9 cellular contexts compared by ENCODE assay signal in the genomic region with DNA sequence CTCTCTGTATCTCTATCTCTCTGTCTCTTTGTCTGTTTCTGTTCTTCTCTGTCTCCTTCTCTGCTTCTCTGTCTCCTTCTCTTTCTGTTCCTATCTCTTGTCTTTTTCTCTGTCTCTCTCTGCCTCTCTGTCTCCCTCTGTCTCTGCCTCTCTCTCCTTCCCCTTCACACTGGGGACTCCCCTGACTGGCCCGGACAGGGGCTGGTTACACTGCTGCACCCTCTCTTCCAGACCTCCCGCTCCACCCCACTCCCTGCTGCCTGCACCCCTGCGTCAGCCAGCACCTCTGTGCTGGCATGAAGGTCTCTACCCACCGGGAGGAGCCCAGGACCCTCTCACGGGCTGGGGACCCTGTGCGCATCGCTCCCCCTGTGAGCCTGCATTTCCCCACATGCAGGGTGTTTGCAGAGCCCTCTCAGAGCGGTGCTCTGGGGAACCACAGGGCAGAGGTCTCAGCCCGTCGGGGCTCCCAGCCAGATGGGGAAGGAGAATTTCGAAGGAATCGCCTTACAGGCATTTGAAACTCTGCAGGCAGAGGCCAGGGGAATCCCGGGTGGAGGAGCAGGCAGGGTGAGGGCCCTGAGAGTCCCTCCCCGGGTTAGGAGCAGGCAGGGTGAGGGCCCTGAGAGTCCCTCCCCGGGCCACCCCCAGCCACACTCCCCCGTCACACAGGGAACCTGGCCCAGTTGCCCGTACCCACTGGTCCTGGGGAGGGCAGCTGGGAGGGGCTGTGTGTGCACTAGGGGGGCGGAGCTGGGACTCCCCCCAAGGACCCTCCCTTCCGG. TPM values are rescaled to one million over a fixed set of nuclear protein-coding genes. Genes with fewer than 3 reads are reported as not detected.
DNase-seq lines count a peak whose midpoint lies in the region; ATAC-seq and TF ChIP-seq lines count a peak whose summit lies in the region.
"Had no signal": no experiment of that assay in that cellular context is flagged by ENCODE, and none has a peak within 500 bp of the region (broad histone marks: within the 10 kb centered on the region; RNA-seq: fewer than 3 reads in every experiment).

No MANE protein-coding gene starts in this region.

- TF ChIP-seq CTCF in activated B cell treated with CpG ODN at 0.5 μM for 24 hours (IDR thresholded peaks at IDR 0.05) (no peak), natural killer cell (IDR thresholded peaks at IDR 0.05) (no peak), dorsolateral prefrontal cortex (IDR thresholded peaks at IDR 0.05 in 54 of 56, conservative IDR thresholded peaks at IDR 0.05 in 2 of 56; ENCODE audit: low read depth in 1 of 56, partially characterized antibody in 56 of 56) (no peak)

- H3K4me1 Mint-ChIP-seq in activated B cell treated with CpG ODN at 0.5 μM for 24 hours, result peaks cover 62% of the 10 kb centered on the region
- H3K4me1 Mint-ChIP-seq in natural killer cell, result peaks cover 0 to 5% of the 10 kb centered on the region in 2 donors

- ATAC-seq in HG02588 (IDR thresholded peaks at IDR 0.05; ENCODE audit: unreplicated experiment) (peak; percentile 34), activated B cell treated with CpG ODN at 0.5 μM for 24 hours (ENCODE audit: low read depth) (peak; percentile 68), natural killer cell (peak; percentile 44 to 54 (median 52))

- H3K27me3 ChIP-seq in dorsolateral prefrontal cortex, result peaks cover 0 to 78% (median 57%) of the 10 kb centered on the region in 45 donors

- H3K36me3 Mint-ChIP-seq in activated B cell treated with CpG ODN at 0.5 μM for 24 hours (ENCODE audit: low read depth) (no peaks in the 10 kb centered on the region), natural killer cell (no peaks in the 10 kb centered on the region)

- H3K27ac ChIP-seq in dorsolateral prefrontal cortex, result no peak overlapping the region
- H3K27ac ChIP-seq: epithelial cell of prostate had no signal

- intact Hi-C loops in activated B cell treated with CpG ODN at 0.5 μM for 24 hours (cut with micrococcal nuclease) (loop anchor here (1.0 to 10.0 kb wide), 4 partner anchors 7 to 956 kb away; a partner anchor contains a TSS), natural killer cell (cut with micrococcal nuclease) (no loop called here), dorsolateral prefrontal cortex (cut with DNase I) (no loop called here)

- H3K27ac Mint-ChIP-seq in activated B cell treated with CpG ODN at 0.5 μM for 24 hours, result peak overlapping the region; percentile 89
- H3K27ac Mint-ChIP-seq in natural killer cell, result no peak overlapping the region

- peak; percentile 57 for DNase-seq in DMS53 (lab: John Stamatoyannopoulos, UW)
- DNase-seq in DMS53 treated with DMSO at 0.1 percent for 48 hours (lab: John Stamatoyannopoulos, UW; ENCODE audit: unreplicated experiment), result no peak
- DNase-seq in activated B cell treated with CpG ODN at 0.5 μM for 24 hours, result peak; percentile 68
- DNase-seq in natural killer cell, result no peak
- DNase-seq in GF-D8 (lab: John Stamatoyannopoulos, UW), result no peak
- DNase-seq in kidney tubule cell (ENCODE audit: low spot score), result no peak
- no peak for DNase-seq in dorsolateral prefrontal cortex

- POLR2A ChIA-PET in activated B cell treated with CpG ODN at 0.5 μM for 24 hours (lab: Charles Lee), result interaction anchor here (0.5 to 5.8 kb wide), 13 partner anchors 12 to 424 kb away, joined by 3 to 121 read pairs (median 4); a partner anchor contains a TSS

- H3K4me3 ChIP-seq in dorsolateral prefrontal cortex, result peak overlapping the region in 1 of 59 donors; percentile 5

- CTCF ChIA-PET in activated B cell treated with CpG ODN at 0.5 μM for 24 hours (lab: Charles Lee), result interaction anchor here (0.9 to 2.1 kb wide), 5 partner anchors 8 to 122 kb away, joined by 3 to 10 read pairs (median 4); no protein-coding TSS in a partner anchor

- peak overlapping the region; percentile 69 for H3K4me3 Mint-ChIP-seq in activated B cell treated with CpG ODN at 0.5 μM for 24 hours
- H3K4me3 Mint-ChIP-seq in natural killer cell, result no peak overlapping the region

- H3K9me3 Mint-ChIP-seq in activated B cell treated with CpG ODN at 0.5 μM for 24 hours, result no peaks in the 10 kb centered on the region
- no peaks in the 10 kb centered on the region for H3K9me3 Mint-ChIP-seq in natural killer cell

- H3K27me3 Mint-ChIP-seq in activated B cell treated with CpG ODN at 0.5 μM for 24 hours, result peaks cover 2% of the 10 kb centered on the region
- peaks cover 12 to 26% of the 10 kb centered on the region in 2 donors for H3K27me3 Mint-ChIP-seq in natural killer cell (ENCODE audit: low read depth in 2 of 2)

RNA-seq across cellular contexts. Expression of a gene that starts 16.1 kb away (rescaled TPM):
- total RNA-seq in activated B cell treated with CpG ODN at 0.5 μM for 24 hours, result 139 and 143 TPM in 2 replicates
- 10 to 100 TPM; 54.5 to 72.2 (median 64.3) TPM for total RNA-seq in natural killer cell
- total RNA-seq in dorsolateral prefrontal cortex, result 10 to 100 TPM; 15.2 to 51.5 (median 25.4) TPM

Comparison
In these comparisons a context has a peak if more than half of its experiments do, and no peak if none do; other contexts are left out.
1. DNase-seq: peak in DMS53 (single experiment) and activated B cell treated with CpG ODN at 0.5 μM for 24 hours (single experiment); none in DMS53 treated with DMSO at 0.1 percent for 48 hours (single experiment), natural killer cell (single experiment), GF-D8 (single experiment), kidney tubule cell (single experiment) and dorsolateral prefrontal cortex (0 of 10).
2. Peak in every context shown above with its lines, with median percentiles within 50 percentile points of each other: ATAC-seq.